ENCODE assay signal across 8 cellular contexts in the genomic region with DNA sequence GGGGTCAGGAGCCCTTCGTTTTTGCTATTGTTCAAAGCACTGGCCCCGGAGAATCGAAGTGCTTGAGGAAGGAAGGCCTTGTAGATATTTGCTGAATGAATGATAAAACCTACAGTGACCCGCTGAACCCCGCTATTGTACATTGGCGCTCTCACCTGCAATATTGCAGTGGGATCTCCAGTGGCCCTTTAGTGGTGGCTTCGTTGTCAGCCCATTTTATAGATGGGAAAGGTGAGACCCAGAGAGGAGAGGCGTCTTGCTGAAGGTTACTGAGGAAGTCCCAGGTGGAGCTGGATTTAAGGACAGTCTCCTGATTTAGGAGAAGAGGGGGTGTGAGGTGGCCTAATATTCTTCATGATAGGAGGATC. TPM values are rescaled to one million over a fixed set of nuclear protein-coding genes. Genes with fewer than 3 reads are reported as not detected.
DNase-seq lines count a peak whose midpoint lies in the region; ATAC-seq and TF ChIP-seq lines count a peak whose summit lies in the region.

No MANE protein-coding gene starts in this region.

- no peaks in the 10 kb centered on the region for H3F3A ChIP-seq in smooth muscle cell (ENCODE audit: low read depth)

- intact Hi-C loops in HCT116 (cut with micrococcal nuclease), result loop anchor here (1.0 kb wide), 1 partner anchor 41 kb away; no protein-coding TSS in a partner anchor
- intact Hi-C loops in activated CD4-positive, alpha-beta memory T cell treated with anti-CD3 and anti-CD28 coated beads for 36 hours (cut with micrococcal nuclease), result loop anchor here (1.0 to 2.0 kb wide), 3 partner anchors 15 to 91 kb away; no protein-coding TSS in a partner anchor

- no peak for DNase-seq in HCT116 (ENCODE audit: low read depth, low spot score)
- DNase-seq in activated CD4-positive, alpha-beta memory T cell treated with anti-CD3 and anti-CD28 coated beads for 36 hours, result no peak
- DNase-seq in smooth muscle cell (lab: John Stamatoyannopoulos, UW; ENCODE audit: unreplicated experiment), result no peak
- no peak for DNase-seq in GF-D8 (lab: John Stamatoyannopoulos, UW)
- no peak for DNase-seq in stimulated activated CD4-positive, alpha-beta T cell treated with anti-CD3 and anti-CD28 coated beads, Interleukin-15, amount 100 ng/mL, for 24 hours

- CTCF ChIA-PET in HCT116 (lab: Charles Lee), result interaction anchor here (0.5 to 5.4 kb wide), 8 partner anchors 9 to 195 kb away, joined by 3 to 127 read pairs (median 6); partner anchors contain the start of gene DPF2
- CTCF ChIA-PET in activated CD4-positive, alpha-beta memory T cell treated with anti-CD3 and anti-CD28 coated beads for 36 hours (lab: Charles Lee), result interaction anchor here (0.6 to 8.5 kb wide), 35 partner anchors 9 to 284 kb away, joined by 3 to 184 read pairs (median 5); partner anchors contain the start of genes CAPN1, DPF2, FAU and MRPL49

- peaks cover 10% of the 10 kb centered on the region for H3K27me3 Mint-ChIP-seq in activated CD4-positive, alpha-beta memory T cell treated with anti-CD3 and anti-CD28 coated beads for 36 hours

- H3K9me2 ChIP-seq in HCT116 (ENCODE audit: insufficient read depth), result no peaks in the 10 kb centered on the region

- H3K4me2 ChIP-seq in HCT116 (ENCODE audit: low read length) (peak overlapping the region; percentile 84), smooth muscle cell (peak overlapping the region; percentile 91)

- H3K36me3 ChIP-seq in HCT116 (ENCODE audit: control insufficient read depth in 1 of 2, insufficient read depth in 2 of 2, low read length in 2 of 2) (peaks cover 5 to 8% of the 10 kb centered on the region in 2 experiments; a peak in 2 of 4 replicates), smooth muscle cell (ENCODE audit: low read depth) (no peaks in the 10 kb centered on the region)

- peak overlapping the region; percentile 84 to 85 for H3K4me3 ChIP-seq in HCT116 (replicated peaks in 1 of 2; ENCODE audit: low read depth in 1 of 2, low read length in 2 of 2)
- peak overlapping the region; percentile 83 for H3K4me3 ChIP-seq in iPS-11a (ENCODE audit: low read depth, low read length)
- peak overlapping the region; percentile 78 for H3K4me3 ChIP-seq in smooth muscle cell

- no peaks in the 10 kb centered on the region for H3K9me3 Mint-ChIP-seq in activated CD4-positive, alpha-beta memory T cell treated with anti-CD3 and anti-CD28 coated beads for 36 hours

- peak overlapping the region; percentile 54 for H3K4me3 Mint-ChIP-seq in activated CD4-positive, alpha-beta memory T cell treated with anti-CD3 and anti-CD28 coated beads for 36 hours

- TF ChIP-seq CTCF in HCT116 (IDR thresholded peaks at IDR 0.05 in 2 of 3, conservative IDR thresholded peaks at IDR 0.05 in 1 of 3; ENCODE audit: borderline replicate concordance in 1 of 3, insufficient read depth in 1 of 3, low read depth in 2 of 3, low read length in 2 of 3) (no peak; a peak in 1 of 6 replicates), smooth muscle cell (IDR thresholded peaks at IDR 0.05; ENCODE audit: borderline replicate concordance, insufficient read depth, poor library complexity, severe bottlenecking) (no peak)

- no peaks in the 10 kb centered on the region for H3K9me3 ChIP-seq in HCT116 (ENCODE audit: control insufficient read depth in 1 of 2, insufficient read depth in 1 of 2, low read depth in 1 of 2, low read length in 2 of 2)
- no peaks in the 10 kb centered on the region for H3K9me3 ChIP-seq in smooth muscle cell (replicated peaks; ENCODE audit: low read depth)

- H3K9ac ChIP-seq in HCT116 (ENCODE audit: low read length), result peak overlapping the region; percentile 77
- H3K9ac ChIP-seq in smooth muscle cell (ENCODE audit: low read depth), result no peak overlapping the region

- H3K27ac Mint-ChIP-seq in activated CD4-positive, alpha-beta memory T cell treated with anti-CD3 and anti-CD28 coated beads for 36 hours, result no peak overlapping the region

- H3K79me2 ChIP-seq in HCT116 (ENCODE audit: insufficient read depth, low read length) (peaks cover 58% of the 10 kb centered on the region), smooth muscle cell (ENCODE audit: low read depth) (peaks cover 44% of the 10 kb centered on the region)

- H3K27me3 ChIP-seq in HCT116 (ENCODE audit: insufficient read depth, low read length) (no peaks in the 10 kb centered on the region), smooth muscle cell (ENCODE audit: low read depth) (no peaks in the 10 kb centered on the region)

- H3K36me3 Mint-ChIP-seq in activated CD4-positive, alpha-beta memory T cell treated with anti-CD3 and anti-CD28 coated beads for 36 hours, result no peaks in the 10 kb centered on the region

- ATAC-seq in HCT116 (no peak), GM19467 (IDR thresholded peaks at IDR 0.05; ENCODE audit: unreplicated experiment) (no peak), GM19328 (IDR thresholded peaks at IDR 0.05; ENCODE audit: unreplicated experiment) (no peak)

- POLR2A ChIA-PET in HCT116 (lab: Charles Lee), result interaction anchor here (1.0 to 3.2 kb wide), 6 partner anchors 14 to 192 kb away, joined by 5 to 20 read pairs (median 6); partner anchors contain the start of gene MALAT1
- POLR2A ChIA-PET in activated CD4-positive, alpha-beta memory T cell treated with anti-CD3 and anti-CD28 coated beads for 36 hours (lab: Charles Lee), result interaction anchor here (1.0 to 2.8 kb wide), 5 partner anchors 12 to 91 kb away, joined by 3 to 19 read pairs (median 3); partner anchors contain the start of genes DPF2 and POLA2

- no peak for TF ChIP-seq POLR2A in HCT116 (IDR thresholded peaks at IDR 0.05; ENCODE audit: borderline replicate concordance, extremely low read depth, insufficient read depth, insufficient read length)

- peak overlapping the region; percentile 83 for H3K27ac ChIP-seq in HCT116 (ENCODE audit: low read depth, low read length)
- H3K27ac ChIP-seq in smooth muscle cell (ENCODE audit: low read depth), result no peak overlapping the region

- no peaks in the 10 kb centered on the region for H4K20me1 ChIP-seq in HCT116 (ENCODE audit: insufficient read depth)
- H4K20me1 ChIP-seq in smooth muscle cell (ENCODE audit: low read depth), result peaks cover 47% of the 10 kb centered on the region

- TSS peak; percentile 31 for BruUV-seq in HCT116 (replicated peaks; lab: Mats Ljungman, UMichigan)

- TF ChIP-seq RAD21 in HCT116 (IDR thresholded peaks at IDR 0.05; ENCODE audit: low read depth), result no peak

- H3K4me1 Mint-ChIP-seq in activated CD4-positive, alpha-beta memory T cell treated with anti-CD3 and anti-CD28 coated beads for 36 hours (ENCODE audit: low read depth), result peaks cover 10% of the 10 kb centered on the region

- WGBS in smooth muscle cell (ENCODE audit: low lambda C conversion rate), result 35% methylated on average over 8 of the region's 8 CpGs

- H3K4me1 ChIP-seq in HCT116 (ENCODE audit: control insufficient read depth in 1 of 2, insufficient read depth in 2 of 2, low read length in 2 of 2), result peaks cover 31 to 59% of the 10 kb centered on the region in 2 experiments
- peaks cover 32% of the 10 kb centered on the region for H3K4me1 ChIP-seq in smooth muscle cell (ENCODE audit: low read depth)

- RAD21 ChIA-PET in HCT116 (lab: Charles Lee; ENCODE audit: low non-redundant PET in 1 of 2, low total read pairs in 2 of 2, uncharacterized antibody in 2 of 2, unreplicated experiment in 2 of 2), result interaction anchor here (2.8 to 3.4 kb wide), 2 partner anchors 41 kb away, joined by 12 to 27 read pairs; no protein-coding TSS in a partner anchor

- H2AFZ ChIP-seq in HCT116 (ENCODE audit: low read depth, low read length, poor library complexity, severe bottlenecking) (no peak overlapping the region), smooth muscle cell (ENCODE audit: low read depth) (no peak overlapping the region)

TF ChIP-seq in HCT116, 20 proteins besides CTCF, POLR2A, EP300 and RAD21:
- TF ChIP-seq CBX3 (IDR thresholded peaks at IDR 0.05; ENCODE audit: low read depth) (no peak), POLR2AphosphoS5 (IDR thresholded peaks at IDR 0.05; ENCODE audit: low read depth, low read length) (0 out of 2 replicates have a peak, but pooled peaks have one; percentile 3), ZNF274 (IDR thresholded peaks at IDR 0.05; ENCODE audit: low read depth, low read length) (no peak)

RNA-seq across cellular contexts. Expression of gene CDC42EP2, which starts 1.2 kb away (rescaled TPM):
- total RNA-seq in HCT116 (2021; ENCODE audit: unreplicated experiment) (15.4 TPM), smooth muscle cell (0.94 and 4.0 TPM in 2 replicates)
- polyA plus RNA-seq in HCT116 (2012), result 17.2 and 20.4 TPM in 2 replicates
- under 1 TPM in 1 of 2 experiments, not detected in 1; 0.26 TPM for total RNA-seq in activated CD4-positive, alpha-beta memory T cell treated with anti-CD3 and anti-CD28 coated beads for 36 hours
- 7.8 and 13.0 TPM in 2 replicates for polyA plus RNA-seq in smooth muscle cell

RNA-seq across cellular contexts. Expression of gene DPF2, which starts 17.8 kb away (rescaled TPM):
- total RNA-seq in HCT116 (2021; ENCODE audit: unreplicated experiment) (72.0 TPM), smooth muscle cell (40.1 and 40.5 TPM in 2 replicates)
- polyA plus RNA-seq in HCT116 (2012), result 57.3 and 62.2 TPM in 2 replicates
- 10 to 100 TPM; 68.7 to 71.6 TPM for total RNA-seq in activated CD4-positive, alpha-beta memory T cell treated with anti-CD3 and anti-CD28 coated beads for 36 hours
- polyA plus RNA-seq in smooth muscle cell, result 69.4 and 82.1 TPM in 2 replicates

RNA-seq across cellular contexts. Expression of gene TIGD3, which starts 38.7 kb away (rescaled TPM):
- total RNA-seq in HCT116 (2021; ENCODE audit: unreplicated experiment), result 2.4 TPM
- 1.5 and 1.6 TPM in 2 replicates for polyA plus RNA-seq in HCT116 (2012)
- total RNA-seq in activated CD4-positive, alpha-beta memory T cell treated with anti-CD3 and anti-CD28 coated beads for 36 hours, result under 1 TPM; 0.73 to 1.00 TPM
- total RNA-seq in smooth muscle cell, result 0.49 TPM in 1 of 2 replicates, not detected in the other
- polyA plus RNA-seq in smooth muscle cell, result not detected in 2 replicates

RNA-seq across cellular contexts. Expression of gene POLA2, which starts 54.1 kb away (rescaled TPM):
- total RNA-seq in HCT116 (2021; ENCODE audit: unreplicated experiment), result 20.0 TPM
- 14.1 and 17.3 TPM in 2 replicates for polyA plus RNA-seq in HCT116 (2012)
- total RNA-seq in activated CD4-positive, alpha-beta memory T cell treated with anti-CD3 and anti-CD28 coated beads for 36 hours, result 10 to 100 TPM; 62.9 to 66.9 TPM
- total RNA-seq in smooth muscle cell, result 2.5 and 4.4 TPM in 2 replicates
- polyA plus RNA-seq in smooth muscle cell, result 8.4 and 9.2 TPM in 2 replicates
